In genomic region chr20:63272105-63273078, GRCh38 we compare ENCODE assay signal across 8 cellular contexts. TPM values are rescaled to one million over a fixed set of nuclear protein-coding genes. Genes with fewer than 3 reads are reported as not detected.
DNase-seq lines count a peak whose midpoint lies in the region; ATAC-seq and TF ChIP-seq lines count a peak whose summit lies in the region.

Gene ARFGAP1, plus strand, starts transcription at chr20:63272813. Its CDS starts 2,768 bp downstream, at chr20:63275581.

- H3K9me3 ChIP-seq in BE2C (no peaks in the 10 kb centered on the region), right lobe of liver (no peaks in the 10 kb centered on the region)

- WGBS in right lobe of liver (ENCODE audit: insufficient coverage, low coverage, low lambda C conversion rate, missing lambda C conversion rate) = 0% methylated on average over 8 of the region's 98 CpGs

- DNase-seq in BE2C (peak; percentile 96), NCI-H69 (lab: John Stamatoyannopoulos, UW) (peak; percentile 88), dermis microvascular lymphatic vessel endothelial cell (ENCODE audit: low read depth in 2 of 2) (peak; percentile 71 to 92), right lobe of liver (peak; percentile 91 to 92 (median 92))
- DNase-seq in activated CD4-positive, alpha-beta T cell treated with anti-CD3 and anti-CD28 coated beads, Interleukin-2, amount 50 U/mL, for 4 hours = peak; percentile 82 to 88
- peak; percentile 92 for DNase-seq in stimulated activated CD4-positive, alpha-beta T cell treated with anti-CD3 and anti-CD28 coated beads, Interleukin-4, amount 100 ng/mL, for 24 hours

- intact Hi-C loops in right lobe of liver (cut with DNase I) = no loop called here

- H3K4me3 ChIP-seq in BE2C (ENCODE audit: low read depth, low read length) (peak within 1 kb of the TSS; percentile 76), right lobe of liver (peak within 1 kb of the TSS; percentile 82 to 98 (median 90))

- peaks cover 3% of the 10 kb centered on the region; the same call in 1 of the 2 replicates for H3K4me1 ChIP-seq in BE2C
- H3K4me1 ChIP-seq in right lobe of liver = peaks cover 0 to 13% (median 6%) of the 10 kb centered on the region in 4 donors

- H3K27ac ChIP-seq in right lobe of liver = peak within 1 kb of the TSS in 2 of 3 donors; percentile 38 to 49

- H3K27me3 ChIP-seq in BE2C = no peaks in the 10 kb centered on the region
- H3K27me3 ChIP-seq in right lobe of liver = no peaks in the 10 kb centered on the region

- ATAC-seq in GM19324 (IDR thresholded peaks at IDR 0.05; ENCODE audit: low FRiP score, unreplicated experiment) (peak; percentile 93), HG03521 (IDR thresholded peaks at IDR 0.05; ENCODE audit: unreplicated experiment) (peak; percentile 82), right lobe of liver (peak; percentile 92 to 99 (median 97))

- no peak for TF ChIP-seq CTCF in BE2C (IDR thresholded peaks at IDR 0.05; ENCODE audit: low read depth, low read length)
- TF ChIP-seq CTCF in right lobe of liver (IDR thresholded peaks at IDR 0.05) = no peak

- H3K36me3 ChIP-seq in BE2C = peaks cover 7% of the 10 kb centered on the region
- H3K36me3 ChIP-seq in right lobe of liver = peaks cover 0 to 13% (median 0%) of the 10 kb centered on the region in 4 donors

- peak; percentile 46 for TF ChIP-seq POLR2A in right lobe of liver (IDR thresholded peaks at IDR 0.05)

RNA-seq across cellular contexts. Expression of gene ARFGAP1, which starts in this region (rescaled TPM):
- 329 TPM for polyA plus RNA-seq in BE2C (2012; ENCODE audit: insufficient read depth, insufficient read length, low read depth)
- total RNA-seq in dermis microvascular lymphatic vessel endothelial cell (36.7 and 46.8 TPM in 2 replicates), right lobe of liver (10 to 100 TPM; 17.4 to 42.8 (median 29.5) TPM)

Comparison
In these comparisons a context has a peak if more than half of its experiments do, and no peak if none do; other contexts are left out.
1. Peak in every context shown above with its lines: DNase-seq, ATAC-seq, H3K4me3 ChIP-seq and H3K27ac ChIP-seq.